ENCODE assay signal across 8 cellular contexts in genomic region chr3:58334013-58334321, GRCh38. TPM values are rescaled to one million over a fixed set of nuclear protein-coding genes. Genes with fewer than 3 reads are reported as not detected.
DNase-seq lines count a peak whose midpoint lies in the region; ATAC-seq and TF ChIP-seq lines count a peak whose summit lies in the region.

No MANE protein-coding gene starts in this region.

- no peak for TF ChIP-seq POLR2A in ovary (IDR thresholded peaks at IDR 0.05)

- 20 to 27% (median 26%) methylated on average over 4 of the region's 4 CpGs for WGBS in ovary, 3 donors
- WGBS in trophoblast cell (ENCODE audit: extremely low coverage, insufficient coverage, insufficient read length): no CpG with 5 or more reads among the region's 4 CpGs

- H3K23ac ChIP-seq in trophoblast cell (ENCODE audit: low read length): no peak overlapping the region

- peak overlapping the region; percentile 92 for H3K4me2 ChIP-seq in PC-3 (ENCODE audit: low read length)
- no peak overlapping the region for H3K4me2 ChIP-seq in trophoblast cell (ENCODE audit: low read length)

- H2AFZ ChIP-seq in PC-3 (ENCODE audit: low read length) (peak overlapping the region; percentile 67; the same call in 1 of the 2 replicates), trophoblast cell (ENCODE audit: insufficient read depth, low read length, poor library complexity) (no peak overlapping the region)

- H3K4ac ChIP-seq in trophoblast cell (ENCODE audit: low read depth, low read length): no peak overlapping the region

- H3K9me2 ChIP-seq in PC-3 (replicated peaks; ENCODE audit: low read length): no peaks in the 10 kb centered on the region

- BruUV-seq in Calu3 (replicated peaks; lab: Mats Ljungman, UMichigan): no TSS peak
- BruUV-seq in PC-3 (replicated peaks; lab: Mats Ljungman, UMichigan): no TSS peak

- no peak overlapping the region for H4K91ac ChIP-seq in trophoblast cell (ENCODE audit: low read depth, low read length)

- no peak overlapping the region for H2AK5ac ChIP-seq in trophoblast cell (ENCODE audit: low read length)

- H3K9me3 Mint-ChIP-seq in Calu3 (ENCODE audit: low read depth, unreplicated experiment): no peaks in the 10 kb centered on the region

- no peaks in the 10 kb centered on the region for H4K20me1 ChIP-seq in PC-3 (ENCODE audit: low read length)

- peak overlapping the region; percentile 95 for H3K4me3 ChIP-seq in PC-3 (ENCODE audit: low read length)
- H3K4me3 ChIP-seq in ovary: peak overlapping the region; percentile 64
- no peak overlapping the region for H3K4me3 ChIP-seq in trophoblast cell (ENCODE audit: low read depth, low read length)

- CTCF ChIA-PET in Calu3 (lab: Charles Lee): interaction anchor here (0.6 to 1.3 kb wide), 2 partner anchors 19 to 117 kb away, joined by 3 to 4 read pairs; no protein-coding TSS in a partner anchor
- CTCF ChIA-PET in PC-3 (lab: Charles Lee): interaction anchor here (0.6 to 0.8 kb wide), 4 partner anchors 21 to 141 kb away, joined by 3 to 6 read pairs (median 4); no protein-coding TSS in a partner anchor

- peaks cover 36% of the 10 kb centered on the region for H3K4me1 ChIP-seq in PC-3 (ENCODE audit: insufficient read depth, low read length)
- H3K4me1 ChIP-seq in ovary (ENCODE audit: insufficient read depth): peaks cover 6% of the 10 kb centered on the region
- peaks cover 0 to 4% of the 10 kb centered on the region in 2 experiments for H3K4me1 ChIP-seq in trophoblast cell (ENCODE audit: control insufficient read depth in 1 of 2, insufficient read depth in 2 of 2, low read length in 2 of 2)

- TF ChIP-seq CTCF in Calu3 (IDR thresholded peaks at IDR 0.05; ENCODE audit: unreplicated experiment) (no peak), PC-3 (conservative IDR thresholded peaks at IDR 0.05; ENCODE audit: low read depth, low read length) (no peak), ovary (IDR thresholded peaks at IDR 0.05) (no peak)

- H3K4me3 Mint-ChIP-seq in Calu3 (ENCODE audit: low read depth, unreplicated experiment): peak overlapping the region; percentile 92

- no peaks in the 10 kb centered on the region for H3K9me3 ChIP-seq in PC-3 (ENCODE audit: low read length)
- H3K9me3 ChIP-seq in ovary: no peaks in the 10 kb centered on the region
- H3K9me3 ChIP-seq in trophoblast cell (ENCODE audit: insufficient read depth, low read depth, low read length): no peaks in the 10 kb centered on the region

- H3K27ac Mint-ChIP-seq in Calu3 (ENCODE audit: unreplicated experiment): no peak overlapping the region

- no peaks in the 10 kb centered on the region for H3K27me3 Mint-ChIP-seq in Calu3 (ENCODE audit: unreplicated experiment)

- intact Hi-C loops in Calu3 (cut with micrococcal nuclease; ENCODE audit: unreplicated experiment) (loop anchor here (5.0 kb wide), 1 partner anchor 293 kb away; no protein-coding TSS in a partner anchor), PC-3 (cut with micrococcal nuclease) (no loop called here), ovary (cut with DNase I) (loop anchor here in 3 of 4 donors (5.0 to 10.0 kb wide), 4 partner anchors 81 to 161 kb away; partner anchors contain the start of gene KCTD6 (in 2 of the 3))

- H4K12ac ChIP-seq in trophoblast cell (ENCODE audit: low read depth, low read length): no peak overlapping the region

- no peak for TF ChIP-seq EP300 in ovary (IDR thresholded peaks at IDR 0.05)

- peaks cover 6% of the 10 kb centered on the region for H3K79me1 ChIP-seq in trophoblast cell (ENCODE audit: low read length)

- H3K9ac ChIP-seq in PC-3 (ENCODE audit: low read length) (peak overlapping the region; percentile 85), trophoblast cell (ENCODE audit: low read length) (no peak overlapping the region)

- POLR2A ChIA-PET in PC-3 (lab: Charles Lee; ENCODE audit: unreplicated experiment): no interaction called here

- H3K4me1 Mint-ChIP-seq in Calu3 (ENCODE audit: low read depth, unreplicated experiment): peaks cover 9% of the 10 kb centered on the region

- peak overlapping the region; percentile 91 for H3K27ac ChIP-seq in PC-3 (ENCODE audit: low read length)
- H3K27ac ChIP-seq in epithelial cell of prostate: peak overlapping the region; percentile 97
- H3K27ac ChIP-seq in ovary: no peak overlapping the region
- H3K27ac ChIP-seq in trophoblast cell (ENCODE audit: low read depth, low read length): no peak overlapping the region

- peaks cover 14% of the 10 kb centered on the region for H3K36me3 Mint-ChIP-seq in Calu3 (ENCODE audit: insufficient read depth, unreplicated experiment)

- ATAC-seq in PC-3 (no peak), GM21723 (IDR thresholded peaks at IDR 0.05; ENCODE audit: unreplicated experiment) (no peak), GM18873 (IDR thresholded peaks at IDR 0.05; ENCODE audit: low FRiP score, unreplicated experiment) (no peak)

- no peak overlapping the region for H2BK12ac ChIP-seq in trophoblast cell (ENCODE audit: low read length)

- H3K79me2 ChIP-seq in PC-3 (ENCODE audit: low read length) (peaks cover 22% of the 10 kb centered on the region), trophoblast cell (ENCODE audit: control insufficient read depth, insufficient read depth, low read length, poor library complexity) (no peaks in the 10 kb centered on the region)

- H3F3A ChIP-seq in PC-3 (ENCODE audit: low read length, unreplicated experiment): peaks cover 5% of the 10 kb centered on the region

- no peak for DNase-seq in Calu3
- DNase-seq in PC-3: no peak
- DNase-seq in epithelial cell of prostate (ENCODE audit: low read depth, low spot score): no peak
- DNase-seq in ovary: no peak
- no peak for DNase-seq in trophoblast cell
- no peak for DNase-seq in activated CD8-positive, alpha-beta memory T cell treated with anti-CD3 and anti-CD28 coated beads for 24 hours

- H3K14ac ChIP-seq in trophoblast cell (ENCODE audit: low read length): no peak overlapping the region

- no peak overlapping the region for H2BK120ac ChIP-seq in trophoblast cell (ENCODE audit: insufficient read depth, low read length, poor library complexity)

- no peak overlapping the region for H3K18ac ChIP-seq in trophoblast cell (ENCODE audit: low read length)

- H3K36me3 ChIP-seq in PC-3 (ENCODE audit: low read depth, low read length) (no peaks in the 10 kb centered on the region), ovary (no peaks in the 10 kb centered on the region), trophoblast cell (ENCODE audit: control insufficient read depth in 1 of 2, insufficient read depth in 2 of 2, low read length in 2 of 2) (no peaks in the 10 kb centered on the region)

- H3K27me3 ChIP-seq in PC-3 (ENCODE audit: low read length): no peaks in the 10 kb centered on the region
- H3K27me3 ChIP-seq in ovary: no peaks in the 10 kb centered on the region
- no peaks in the 10 kb centered on the region for H3K27me3 ChIP-seq in trophoblast cell (ENCODE audit: insufficient read depth, low read length)

- H2BK5ac ChIP-seq in trophoblast cell (ENCODE audit: low read depth, low read length, poor library complexity): no peak overlapping the region

- no peak overlapping the region for H4K8ac ChIP-seq in trophoblast cell (ENCODE audit: low read depth, low read length)

RNA-seq across cellular contexts. Expression of gene PXK, which starts 1.3 kb away (rescaled TPM):
- total RNA-seq in Calu3 (2022): 8.6 and 10.8 TPM in 2 replicates
- 11.1 and 14.5 TPM in 2 replicates for total RNA-seq in PC-3 (2014; rRNA removed)
- total RNA-seq in ovary: 10 to 100 TPM; 21.6 to 36.6 (median 25.9) TPM
- polyA plus RNA-seq in ovary: 10 to 100 TPM; 17.2 to 42.0 TPM
- polyA plus RNA-seq in trophoblast cell (2013): 7.8 and 8.5 TPM in 2 replicates

RNA-seq across cellular contexts. Expression of gene HTD2, which starts 27.6 kb away (rescaled TPM):
- total RNA-seq in Calu3 (2022) (7.5 and 8.5 TPM in 2 replicates), PC-3 (2014; rRNA removed) (4.9 and 6.9 TPM in 2 replicates), ovary (10 to 100 TPM in 2 of 7 donors, 1 to 10 TPM in 5; 7.3 to 12.0 (median 9.1) TPM)
- 10 to 100 TPM in 1 of 2 donors, 1 to 10 TPM in 1; 9.2 to 11.3 TPM for polyA plus RNA-seq in ovary
- 4.4 and 5.4 TPM in 2 replicates for polyA plus RNA-seq in trophoblast cell (2013)

RNA-seq across cellular contexts. Expression of gene RPP14, which starts 27.9 kb away (rescaled TPM):
- 17.2 and 18.4 TPM in 2 replicates for total RNA-seq in Calu3 (2022)
- 28.8 and 30.0 TPM in 2 replicates for total RNA-seq in PC-3 (2014; rRNA removed)
- 10 to 100 TPM in 5 of 7 donors, 1 to 10 TPM in 2; 7.9 to 16.2 (median 15.0) TPM for total RNA-seq in ovary
- 10 to 100 TPM; 11.8 to 18.8 TPM for polyA plus RNA-seq in ovary
- 8.7 and 9.9 TPM in 2 replicates for polyA plus RNA-seq in trophoblast cell (2013)

Comparison
In these comparisons a context has a peak if more than half of its experiments do, and no peak if none do; other contexts are left out.
1. H3K27ac ChIP-seq: peak in PC-3 (single experiment) and epithelial cell of prostate (single experiment); none in ovary (0 of 2) and trophoblast cell (single experiment).